19 cellular contexts compared by ENCODE assay signal in the genomic region with DNA sequence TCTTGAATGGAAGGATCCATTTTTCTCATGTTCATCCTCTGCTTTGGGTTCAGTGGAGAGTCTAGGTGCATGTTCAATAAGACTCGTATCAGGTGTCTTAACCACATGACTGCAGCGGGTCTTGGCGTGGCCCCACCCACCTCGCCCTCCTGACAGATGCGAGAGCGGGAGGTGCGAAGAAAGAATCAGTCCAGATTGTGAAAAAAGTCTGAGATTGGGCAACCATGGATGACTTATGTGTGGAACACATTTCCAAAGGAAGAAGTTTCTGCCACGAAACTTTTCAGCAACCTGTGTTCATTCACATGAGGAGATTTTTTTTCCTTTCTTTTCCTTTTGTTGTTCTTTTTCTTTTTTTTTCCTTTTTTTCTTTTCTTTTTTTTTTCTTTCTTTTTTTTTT.
DNase-seq lines count a peak whose midpoint lies in the region; ATAC-seq and TF ChIP-seq lines count a peak whose summit lies in the region.
"Had no signal": no experiment of that assay in that cellular context is flagged by ENCODE, and none has a peak within 500 bp of the region (broad histone marks: within the 10 kb centered on the region; RNA-seq: fewer than 3 reads in every experiment).

No MANE protein-coding gene starts in this region.

- H3K27ac Mint-ChIP-seq in natural killer cell = peak overlapping the region; percentile 3 to 51
- H3K27ac Mint-ChIP-seq in natural killer cell treated with Interleukin-12 subunit alpha and Interleukin-12 subunit beta and Interleukin-15 and Interleukin-18, amount 100 ng/mL, for 72 hours = no peak overlapping the region

- ATAC-seq in natural killer cell (no peak), HG03571 (IDR thresholded peaks at IDR 0.05; ENCODE audit: unreplicated experiment) (no peak)
- ATAC-seq in natural killer cell treated with Interleukin-12 subunit alpha and Interleukin-12 subunit beta and Interleukin-15 and Interleukin-18, amount 100 ng/mL, for 72 hours = no peak
- ATAC-seq: A549, K562 had no signal

- H3K9me3 Mint-ChIP-seq in natural killer cell = no peaks in the 10 kb centered on the region
- no peaks in the 10 kb centered on the region for H3K9me3 Mint-ChIP-seq in natural killer cell treated with Interleukin-12 subunit alpha and Interleukin-12 subunit beta and Interleukin-15 and Interleukin-18, amount 100 ng/mL, for 72 hours

- no peaks in the 10 kb centered on the region for H3K27me3 Mint-ChIP-seq in natural killer cell (ENCODE audit: low read depth in 2 of 2)
- H3K27me3 Mint-ChIP-seq in natural killer cell treated with Interleukin-12 subunit alpha and Interleukin-12 subunit beta and Interleukin-15 and Interleukin-18, amount 100 ng/mL, for 72 hours = no peaks in the 10 kb centered on the region

- peak overlapping the region; percentile 59 for H3K27ac ChIP-seq in RWPE1
- H3K27ac ChIP-seq: A549, SK-N-MC had no signal

- TF ChIP-seq CTCF in natural killer cell (IDR thresholded peaks at IDR 0.05) = no peak
- TF ChIP-seq CTCF in RWPE1 (conservative IDR thresholded peaks at IDR 0.05; ENCODE audit: low read depth) = no peak

- no peak overlapping the region for H3K4me3 Mint-ChIP-seq in natural killer cell
- no peak overlapping the region for H3K4me3 Mint-ChIP-seq in natural killer cell treated with Interleukin-12 subunit alpha and Interleukin-12 subunit beta and Interleukin-15 and Interleukin-18, amount 100 ng/mL, for 72 hours

- no peaks in the 10 kb centered on the region for H3K36me3 Mint-ChIP-seq in natural killer cell
- peaks cover 5% of the 10 kb centered on the region for H3K36me3 Mint-ChIP-seq in natural killer cell treated with Interleukin-12 subunit alpha and Interleukin-12 subunit beta and Interleukin-15 and Interleukin-18, amount 100 ng/mL, for 72 hours

- no peaks in the 10 kb centered on the region for H3K4me1 Mint-ChIP-seq in natural killer cell
- peaks cover 0 to 3% of the 10 kb centered on the region in 2 donors for H3K4me1 Mint-ChIP-seq in natural killer cell treated with Interleukin-12 subunit alpha and Interleukin-12 subunit beta and Interleukin-15 and Interleukin-18, amount 100 ng/mL, for 72 hours (ENCODE audit: low read depth in 2 of 2)

- CTCF ChIA-PET in RWPE1 (lab: Yijun Ruan, JAX) = no interaction called here

- intact Hi-C loops in natural killer cell (cut with micrococcal nuclease) = no loop called here

- POLR2A ChIA-PET in RWPE1 (lab: Yijun Ruan, JAX; ENCODE audit: low non-redundant PET) = no interaction called here

- no peak for DNase-seq in natural killer cell
- no peak for DNase-seq in natural killer cell treated with Interleukin-12 subunit alpha and Interleukin-12 subunit beta and Interleukin-15 and Interleukin-18, amount 100 ng/mL, for 72 hours (ENCODE audit: low spot score)
- no peak for DNase-seq in RWPE1 (ENCODE audit: low spot score)
- peak; percentile 18 for DNase-seq in fibroblast of gingiva (ENCODE audit: low read depth)
- DNase-seq in NCI-H146 treated with DMSO at 0.1 percent for 48 hours (lab: John Stamatoyannopoulos, UW; ENCODE audit: unreplicated experiment) = no peak
- no peak for DNase-seq in activated CD8-positive, alpha-beta memory T cell treated with anti-CD3 and anti-CD28 coated beads for 24 hours
- DNase-seq: BE2C, EL, MM.1S, NCI-H1105, NCI-H146, NCI-H2081, NCI-H446, NCI-H526 treated with DMSO at 0.1 percent for 48 hours, SHP77 had no signal

Comparison
In these comparisons a context has a peak if more than half of its experiments do, and no peak if none do; other contexts are left out.
1. H3K27ac Mint-ChIP-seq: peak in natural killer cell (2 of 2); none in natural killer cell treated with Interleukin-12 subunit alpha and Interleukin-12 subunit beta and Interleukin-15 and Interleukin-18, amount 100 ng/mL, for 72 hours (0 of 2).